Comparison of ENCODE assay signal across 26 cellular contexts in genomic region chr14:21991130-21991529, GRCh38.
DNase-seq lines count a peak whose midpoint lies in the region; ATAC-seq lines count a peak whose summit lies in the region.
"Had no signal": no experiment of that assay in that cellular context is flagged by ENCODE, and none has a peak within 500 bp of the region (broad histone marks: within the 10 kb centered on the region; RNA-seq: fewer than 3 reads in every experiment).

No MANE protein-coding gene starts in this region.

- no peak overlapping the region for H3K27ac Mint-ChIP-seq in T-helper 1 cell treated with Interleukin-12 subunit alpha and Interleukin-12 subunit beta and Interleukin-4 antibody, amounts not matched to agents 30 μg/mL and 1 μg/mL, for 36 hours
- peak overlapping the region; percentile 15 for H3K27ac Mint-ChIP-seq in activated naive CD4-positive, alpha-beta T cell treated with anti-CD3 and anti-CD28 coated beads, Interleukin-2, amount 50 U/mL, for 24 hours
- peak overlapping the region; percentile 35 for H3K27ac Mint-ChIP-seq in activated CD8-positive, alpha-beta T cell treated with anti-CD3 and anti-CD28 coated beads, Interleukin-2, amount 10 ng/mL, durations not matched to agents 7 days and 5 days
- H3K27ac Mint-ChIP-seq in naive thymus-derived CD4-positive, alpha-beta T cell = peak overlapping the region in 5 of 9 donors; percentile 22 to 79 (median 63)

- DNase-seq in T-helper 1 cell (no peak), anterior cingulate cortex (lab: John Stamatoyannopoulos, UW) (no peak), NCI-H1092 treated with DMSO at 0.1 percent for 48 hours (lab: John Stamatoyannopoulos, UW) (no peak)
- DNase-seq in activated naive CD4-positive, alpha-beta T cell (lab: John Stamatoyannopoulos, UW) = no peak
- no peak for DNase-seq in activated CD8-positive, alpha-beta T cell treated with anti-CD3 and anti-CD28 coated beads, Interleukin-2, amount 10 ng/mL, durations not matched to agents 7 days and 5 days
- DNase-seq in naive thymus-derived CD4-positive, alpha-beta T cell = peak in 1 of 9 donors; percentile 15
- DNase-seq: amygdala; DMS 273 treated with DMSO at 0.1 percent for 48 hours; effector CD4-positive, alpha-beta T cell; EL; HCEC 1CT; mesendoderm; NCI-H2029; NCI-H2227 treated with DMSO at 0.1 percent for 48 hours; NCI-H748 treated with DMSO at 0.1 percent for 48 hours; tibial artery; WERI-Rb-1 had no signal

- POLR2A ChIA-PET in activated CD8-positive, alpha-beta T cell treated with anti-CD3 and anti-CD28 coated beads, Interleukin-2, amount 10 ng/mL, durations not matched to agents 7 days and 5 days (lab: Charles Lee) = interaction anchor here (0.7 to 1.2 kb wide), 2 partner anchors 545 to 565 kb away, joined by 3 read pairs; no protein-coding TSS in a partner anchor
- POLR2A ChIA-PET in naive thymus-derived CD4-positive, alpha-beta T cell (lab: Charles Lee) = interaction anchor here (0.9 to 2.4 kb wide), 4 partner anchors 8 to 541 kb away, joined by 3 to 8 read pairs (median 3); no protein-coding TSS in a partner anchor

- ATAC-seq in activated CD8-positive, alpha-beta T cell treated with anti-CD3 and anti-CD28 coated beads, Interleukin-2, amount 10 ng/mL, durations not matched to agents 7 days and 5 days = peak; percentile 62
- no peak for ATAC-seq in naive thymus-derived CD4-positive, alpha-beta T cell
- ATAC-seq: left lobe of liver, sciatic nerve had no signal

- intact Hi-C loops in naive thymus-derived CD4-positive, alpha-beta T cell (cut with micrococcal nuclease) = loop anchor here in 1 of 2 donors (2.0 to 5.0 kb wide), 2 partner anchors 72 to 501 kb away; no protein-coding TSS in a partner anchor

- no peaks in the 10 kb centered on the region for H3K36me3 Mint-ChIP-seq in T-helper 1 cell treated with Interleukin-12 subunit alpha and Interleukin-12 subunit beta and Interleukin-4 antibody, amounts not matched to agents 30 μg/mL and 1 μg/mL, for 36 hours (ENCODE audit: low read depth)
- no peaks in the 10 kb centered on the region for H3K36me3 Mint-ChIP-seq in activated naive CD4-positive, alpha-beta T cell treated with anti-CD3 and anti-CD28 coated beads, Interleukin-2, amount 50 U/mL, for 24 hours
- H3K36me3 Mint-ChIP-seq in activated CD8-positive, alpha-beta T cell treated with anti-CD3 and anti-CD28 coated beads, Interleukin-2, amount 10 ng/mL, durations not matched to agents 7 days and 5 days (ENCODE audit: low read depth) = no peaks in the 10 kb centered on the region
- H3K36me3 Mint-ChIP-seq in naive thymus-derived CD4-positive, alpha-beta T cell = no peaks in the 10 kb centered on the region

- no peaks in the 10 kb centered on the region for H3K9me3 Mint-ChIP-seq in T-helper 1 cell treated with Interleukin-12 subunit alpha and Interleukin-12 subunit beta and Interleukin-4 antibody, amounts not matched to agents 30 μg/mL and 1 μg/mL, for 36 hours
- H3K9me3 Mint-ChIP-seq in activated naive CD4-positive, alpha-beta T cell treated with anti-CD3 and anti-CD28 coated beads, Interleukin-2, amount 50 U/mL, for 24 hours = no peaks in the 10 kb centered on the region
- H3K9me3 Mint-ChIP-seq in activated CD8-positive, alpha-beta T cell treated with anti-CD3 and anti-CD28 coated beads, Interleukin-2, amount 10 ng/mL, durations not matched to agents 7 days and 5 days (ENCODE audit: insufficient read depth) = no peaks in the 10 kb centered on the region
- H3K9me3 Mint-ChIP-seq in naive thymus-derived CD4-positive, alpha-beta T cell = no peaks in the 10 kb centered on the region

- no peaks in the 10 kb centered on the region for H3K4me1 ChIP-seq in naive thymus-derived CD4-positive, alpha-beta T cell (ENCODE audit: control insufficient read depth in 2 of 2, insufficient read depth in 2 of 2, low read length in 2 of 2)
- H3K4me1 ChIP-seq: breast epithelium, prostate gland, tibial artery had no signal

- peak overlapping the region; percentile 32 for H3K4me3 Mint-ChIP-seq in T-helper 1 cell treated with Interleukin-12 subunit alpha and Interleukin-12 subunit beta and Interleukin-4 antibody, amounts not matched to agents 30 μg/mL and 1 μg/mL, for 36 hours
- peak overlapping the region; percentile 51 for H3K4me3 Mint-ChIP-seq in activated naive CD4-positive, alpha-beta T cell treated with anti-CD3 and anti-CD28 coated beads, Interleukin-2, amount 50 U/mL, for 24 hours
- H3K4me3 Mint-ChIP-seq in activated CD8-positive, alpha-beta T cell treated with anti-CD3 and anti-CD28 coated beads, Interleukin-2, amount 10 ng/mL, durations not matched to agents 7 days and 5 days = no peak overlapping the region
- H3K4me3 Mint-ChIP-seq in naive thymus-derived CD4-positive, alpha-beta T cell = peak overlapping the region; percentile 48 to 81 (median 68)

- no peak overlapping the region for H3K4me3 ChIP-seq in naive thymus-derived CD4-positive, alpha-beta T cell (ENCODE audit: low read length)
- H3K4me3 ChIP-seq: breast epithelium, prostate gland, tibial artery had no signal

- no peaks in the 10 kb centered on the region for H3K27me3 ChIP-seq in naive thymus-derived CD4-positive, alpha-beta T cell (ENCODE audit: control insufficient read depth in 2 of 2, insufficient read depth in 2 of 2, low read length in 2 of 2)
- H3K27me3 ChIP-seq: tibial artery had no signal

- no peak overlapping the region for H3K27ac ChIP-seq in naive thymus-derived CD4-positive, alpha-beta T cell (ENCODE audit: low read depth, low read length)
- H3K27ac ChIP-seq: 22Rv1, breast epithelium, epithelial cell of prostate, prostate gland, RWPE1, tibial artery, WERI-Rb-1 had no signal

- peaks cover 21% of the 10 kb centered on the region for H3K4me1 Mint-ChIP-seq in T-helper 1 cell treated with Interleukin-12 subunit alpha and Interleukin-12 subunit beta and Interleukin-4 antibody, amounts not matched to agents 30 μg/mL and 1 μg/mL, for 36 hours (ENCODE audit: low read depth)
- H3K4me1 Mint-ChIP-seq in activated naive CD4-positive, alpha-beta T cell treated with anti-CD3 and anti-CD28 coated beads, Interleukin-2, amount 50 U/mL, for 24 hours = peaks cover 31% of the 10 kb centered on the region
- H3K4me1 Mint-ChIP-seq in activated CD8-positive, alpha-beta T cell treated with anti-CD3 and anti-CD28 coated beads, Interleukin-2, amount 10 ng/mL, durations not matched to agents 7 days and 5 days (ENCODE audit: low read depth) = peaks cover 41% of the 10 kb centered on the region
- H3K4me1 Mint-ChIP-seq in naive thymus-derived CD4-positive, alpha-beta T cell = peaks cover 0 to 36% (median 17%) of the 10 kb centered on the region in 7 donors

- no peaks in the 10 kb centered on the region for H3K9me3 ChIP-seq in naive thymus-derived CD4-positive, alpha-beta T cell (ENCODE audit: control insufficient read depth in 2 of 3, low read length in 3 of 3)
- H3K9me3 ChIP-seq: breast epithelium, prostate gland, tibial artery had no signal

- peaks cover 14% of the 10 kb centered on the region for H3K27me3 Mint-ChIP-seq in T-helper 1 cell treated with Interleukin-12 subunit alpha and Interleukin-12 subunit beta and Interleukin-4 antibody, amounts not matched to agents 30 μg/mL and 1 μg/mL, for 36 hours (ENCODE audit: low read depth)
- H3K27me3 Mint-ChIP-seq in activated naive CD4-positive, alpha-beta T cell treated with anti-CD3 and anti-CD28 coated beads, Interleukin-2, amount 50 U/mL, for 24 hours = no peaks in the 10 kb centered on the region
- peaks cover 5% of the 10 kb centered on the region for H3K27me3 Mint-ChIP-seq in activated CD8-positive, alpha-beta T cell treated with anti-CD3 and anti-CD28 coated beads, Interleukin-2, amount 10 ng/mL, durations not matched to agents 7 days and 5 days (ENCODE audit: low read depth)
- H3K27me3 Mint-ChIP-seq in naive thymus-derived CD4-positive, alpha-beta T cell = peaks cover 0 to 13% (median 0%) of the 10 kb centered on the region in 5 donors

- CTCF ChIA-PET in activated CD8-positive, alpha-beta T cell treated with anti-CD3 and anti-CD28 coated beads, Interleukin-2, amount 10 ng/mL, durations not matched to agents 7 days and 5 days (lab: Charles Lee) = interaction anchor here (0.8 to 9.0 kb wide), 18 partner anchors 7 to 579 kb away, joined by 3 to 169 read pairs (median 4); no protein-coding TSS in a partner anchor
- CTCF ChIA-PET in naive thymus-derived CD4-positive, alpha-beta T cell (lab: Charles Lee) = interaction anchor here (0.7 to 6.7 kb wide), 8 partner anchors 12 to 978 kb away, joined by 3 to 53 read pairs (median 4); no protein-coding TSS in a partner anchor

- H3K36me3 ChIP-seq in naive thymus-derived CD4-positive, alpha-beta T cell (ENCODE audit: control insufficient read depth in 2 of 3, insufficient read depth in 3 of 3, low read length in 3 of 3) = no peaks in the 10 kb centered on the region
- H3K36me3 ChIP-seq: breast epithelium, prostate gland, tibial artery, WERI-Rb-1 had no signal
